Comparison of ENCODE assay signal across 9 cellular contexts in genomic region chr6:116101298-116101718, GRCh38. TPM values are rescaled to one million over a fixed set of nuclear protein-coding genes. Genes with fewer than 3 reads are reported as not detected.
A peak's percentile ranks its signal among the peaks of the same experiment; 100 is the strongest.
DNase-seq lines count a peak whose midpoint lies in the region; ATAC-seq and TF ChIP-seq lines count a peak whose summit lies in the region.
"Had no signal": no experiment of that assay in that cellular context is flagged by ENCODE, and none has a peak within 500 bp of the region (broad histone marks: within the 10 kb centered on the region; RNA-seq: fewer than 3 reads in every experiment).

No MANE protein-coding gene starts in this region.

- H3K27ac Mint-ChIP-seq in IgD-negative memory B cell: peak overlapping the region; percentile 45 to 94 (median 71)

- H3K36me3 ChIP-seq in lower lobe of right lung: no peaks in the 10 kb centered on the region

- intact Hi-C loops in lower lobe of right lung (cut with DNase I): no loop called here

- H3K9me3 Mint-ChIP-seq in IgD-negative memory B cell: peaks cover 0 to 1% (median under 1%) of the 10 kb centered on the region in 3 donors

- peak overlapping the region; percentile 98 for H3K27ac ChIP-seq in lower lobe of right lung
- peak overlapping the region; percentile 94 for H3K27ac ChIP-seq in temporal lobe (ENCODE audit: low read depth, low read length)

- H3K4me1 Mint-ChIP-seq in IgD-negative memory B cell: peaks cover 40 to 56% (median 54%) of the 10 kb centered on the region in 3 donors

- no peak for TF ChIP-seq CTCF in astrocyte of the spinal cord (IDR thresholded peaks at IDR 0.05; ENCODE audit: low read depth, low read length)
- no peak for TF ChIP-seq CTCF in lower lobe of right lung (IDR thresholded peaks at IDR 0.05)

- peak; percentile 1 for DNase-seq in ACHN
- no peak for DNase-seq in astrocyte of the spinal cord (ENCODE audit: low read depth, low spot score)
- peak; percentile 89 for DNase-seq in lower lobe of right lung
- no peak for DNase-seq in NCI-H510A (lab: John Stamatoyannopoulos, UW)
- no peak for DNase-seq in iPS-NIHi7 (ENCODE audit: extremely low spot score)
- DNase-seq in NK-92 treated with Interleukin-12 subunit alpha and Interleukin-12 subunit beta, amount 100 ng/mL, for 24 hours (lab: John Stamatoyannopoulos, UW): no peak

- H3K4me1 ChIP-seq in lower lobe of right lung: peaks cover 52% of the 10 kb centered on the region

- ATAC-seq in lower lobe of right lung: no peak

- no peaks in the 10 kb centered on the region for H3K27me3 Mint-ChIP-seq in IgD-negative memory B cell

- H3K36me3 Mint-ChIP-seq in IgD-negative memory B cell: peaks cover 4% of the 10 kb centered on the region

- peaks cover 3% of the 10 kb centered on the region for H3K9me3 ChIP-seq in lower lobe of right lung

- peak overlapping the region; percentile 90 to 98 (median 94) for H3K4me3 Mint-ChIP-seq in IgD-negative memory B cell

- in situ Hi-C loops in ACHN (cut with HindIII; ENCODE audit: low pct_ligation_motif_present, low pct_unique_long_range_greater_than_20kb, low sequenced_read_pairs): no loop called here
- in situ Hi-C loops in astrocyte of the spinal cord (cut with HindIII; ENCODE audit: low sequenced_read_pairs): no loop called here

- H3K4me3 ChIP-seq in astrocyte of the spinal cord (ENCODE audit: low read depth, low read length) (peak overlapping the region; percentile 72), lower lobe of right lung (peak overlapping the region; percentile 84)

- no peaks in the 10 kb centered on the region for H3K27me3 ChIP-seq in lower lobe of right lung (ENCODE audit: low read depth)

RNA-seq across cellular contexts. Expression of gene NT5DC1, which starts 0.7 kb away (rescaled TPM):
- 83.2 TPM for polyA plus RNA-seq in IgD-negative memory B cell
- total RNA-seq in lower lobe of right lung (46.0 TPM), temporal lobe (2.7 TPM)

RNA-seq across cellular contexts. Expression of gene COL10A1, which starts 24.6 kb away (rescaled TPM):
- polyA plus RNA-seq in IgD-negative memory B cell: 0.36 TPM
- total RNA-seq in lower lobe of right lung (0.24 TPM), temporal lobe (not detected)
- total RNA-seq: pulmonary artery endothelial cell had no signal

RNA-seq across cellular contexts. Expression of gene FRK, which starts 40.6 kb away (rescaled TPM):
- polyA plus RNA-seq in IgD-negative memory B cell: 0.04 TPM
- 7.4 TPM for total RNA-seq in lower lobe of right lung
- total RNA-seq in temporal lobe: 0.49 TPM

Comparison
In these comparisons a context has a peak if more than half of its experiments do, and no peak if none do; other contexts are left out.
1. DNase-seq: peak in ACHN (single experiment) and lower lobe of right lung (single experiment); none in astrocyte of the spinal cord (single experiment), NCI-H510A (single experiment), iPS-NIHi7 (single experiment) and NK-92 treated with Interleukin-12 subunit alpha and Interleukin-12 subunit beta, amount 100 ng/mL, for 24 hours (single experiment).
2. RNA of gene NT5DC1, which starts 0.7 kb away (total RNA-seq): 46.0 TPM in lower lobe of right lung (single experiment); 2.7 TPM in temporal lobe (single experiment); every median in the first group is over 10 times any median in the second.